ENCODE assay signal across 1 cellular context in the genomic region with DNA sequence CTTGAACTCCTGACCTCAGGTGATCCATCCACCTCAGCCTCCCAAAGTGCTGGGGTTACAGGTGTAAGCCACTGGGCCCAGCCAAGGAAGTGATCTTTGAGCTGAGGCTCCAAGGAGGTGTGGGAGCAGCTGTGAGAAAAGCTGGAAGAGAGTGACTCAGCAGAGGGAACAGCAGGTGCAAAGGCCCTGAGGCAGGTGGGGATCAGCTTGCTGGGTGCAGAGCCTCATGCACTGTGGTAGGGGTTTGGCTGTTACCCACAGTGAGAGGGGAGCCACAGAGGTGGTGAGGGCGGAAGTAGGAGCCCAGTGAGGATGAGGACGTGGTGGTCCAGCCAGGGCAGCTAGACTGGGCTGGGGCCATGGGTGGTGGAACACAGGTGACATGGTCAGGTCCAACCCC.
TF ChIP-seq lines count a peak whose summit lies in the region.

No MANE protein-coding gene starts in this region.

TF ChIP-seq in HepG2, 621 proteins besides CTCF, POLR2A, EP300 and RAD21:
- TF ChIP-seq CEBPB (IDR thresholded peaks at IDR 0.05; ENCODE audit: borderline replicate concordance, low read depth, low read length) (no peak), ZMYM3 (CRISPR knock-in tag; IDR thresholded peaks at IDR 0.05) (peak; percentile 61; the same call in 1 of the 2 replicates), PHF5A (CRISPR knock-in tag; IDR thresholded peaks at IDR 0.05; ENCODE audit: low read depth, unreplicated experiment) (no peak)
TF ChIP-seq in HepG2: peak in this region for 1.
